ENCODE assay signal across 8 cellular contexts in the genomic region with DNA sequence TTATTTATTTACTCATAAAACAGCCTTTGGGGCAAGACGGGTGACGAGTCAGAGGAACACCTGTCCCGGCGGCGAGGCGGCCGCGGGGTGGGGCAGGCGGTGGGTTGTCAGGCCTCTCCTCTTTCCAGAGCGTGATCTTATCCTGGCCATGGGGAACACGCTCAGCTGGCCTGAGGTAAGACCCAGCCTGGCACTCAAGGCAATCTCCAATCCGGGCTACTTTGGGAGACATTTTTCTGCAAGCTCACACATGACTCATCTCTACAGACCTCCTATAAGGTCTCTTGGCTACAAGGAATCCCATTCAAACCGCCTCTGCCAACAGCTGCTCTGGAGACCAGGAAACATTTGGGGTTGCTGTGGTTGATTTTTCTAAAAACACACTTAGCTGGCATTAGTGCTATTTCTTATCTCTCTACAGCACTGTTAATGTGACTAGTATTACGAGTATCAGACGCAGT. TPM values are rescaled to one million over a fixed set of nuclear protein-coding genes. Genes with fewer than 3 reads are reported as not detected.
DNase-seq lines count a peak whose midpoint lies in the region; ATAC-seq, FAIRE-seq and TF ChIP-seq lines count a peak whose summit lies in the region.

No MANE protein-coding gene starts in this region.

- H2AFZ ChIP-seq in Karpas-422 (ENCODE audit: low read length), result no peak overlapping the region

- peak overlapping the region; percentile 63 for H3K4me3 Mint-ChIP-seq in activated T-cell treated with anti-CD3 and anti-CD28 coated beads, Interleukin-2, amount 50 U/mL, for 4 hours

- no peaks in the 10 kb centered on the region for H3K9me3 ChIP-seq in Karpas-422 (ENCODE audit: low read length)

- H3K9ac ChIP-seq in Karpas-422 (ENCODE audit: low read length), result no peak overlapping the region

- H4K20me1 ChIP-seq in Karpas-422 (ENCODE audit: insufficient read depth, low read depth, low read length), result peaks cover 61% of the 10 kb centered on the region

- no peaks in the 10 kb centered on the region for H3K9me2 ChIP-seq in Karpas-422 (replicated peaks; ENCODE audit: insufficient read depth, low read length)

- no peak overlapping the region for H3K27ac ChIP-seq in Karpas-422 (ENCODE audit: low read length)

- H3K4me1 Mint-ChIP-seq in activated T-cell treated with anti-CD3 and anti-CD28 coated beads, Interleukin-2, amount 50 U/mL, for 4 hours (ENCODE audit: low read depth), result peaks cover 90% of the 10 kb centered on the region

- peaks cover 14% of the 10 kb centered on the region for H3K36me3 Mint-ChIP-seq in activated T-cell treated with anti-CD3 and anti-CD28 coated beads, Interleukin-2, amount 50 U/mL, for 4 hours (ENCODE audit: insufficient read depth)

- H3K4me3 ChIP-seq in GM08714 (ENCODE audit: low read length), result peak overlapping the region; percentile 21; the same call in 1 of the 2 replicates
- H3K4me3 ChIP-seq in foreskin fibroblast (ENCODE audit: low read depth in 1 of 2, low read length in 2 of 2), result no peak overlapping the region
- no peak overlapping the region for H3K4me3 ChIP-seq in skeletal muscle cell (ENCODE audit: low read depth, low read length)
- H3K4me3 ChIP-seq in Karpas-422 (ENCODE audit: low read length), result no peak overlapping the region

- no peaks in the 10 kb centered on the region for H3K79me2 ChIP-seq in Karpas-422 (ENCODE audit: low read length)

- no peak overlapping the region for H3K4me2 ChIP-seq in Karpas-422 (ENCODE audit: low read depth, low read length, poor library complexity, severe bottlenecking)

- no peaks in the 10 kb centered on the region for H3K36me3 ChIP-seq in Karpas-422 (ENCODE audit: insufficient read depth, low read length)

- H3K4me1 ChIP-seq in Karpas-422 (ENCODE audit: low read length), result peaks cover 33% of the 10 kb centered on the region

- no peaks in the 10 kb centered on the region for H3K27me3 Mint-ChIP-seq in activated T-cell treated with anti-CD3 and anti-CD28 coated beads, Interleukin-2, amount 50 U/mL, for 4 hours (ENCODE audit: low read depth)

- DNase-seq in NCI-H69 (lab: John Stamatoyannopoulos, UW), result peak; percentile 50
- DNase-seq in activated T-cell treated with anti-CD3 and anti-CD28 coated beads, Interleukin-2, amount 50 U/mL, for 4 hours, result no peak
- DNase-seq in foreskin fibroblast, result peak; percentile 76 to 82
- peak; percentile 85 for DNase-seq in skeletal muscle cell (ENCODE audit: low read depth)
- no peak for DNase-seq in frontal cortex (ENCODE audit: low spot score in 2 of 2)
- no peak for DNase-seq in Karpas-422

- no peaks in the 10 kb centered on the region for H3K27me3 ChIP-seq in Karpas-422 (ENCODE audit: low read length)

- FAIRE-seq in frontal cortex (lab: Jason Lieb, UNC), result no peak

- H3K9me3 Mint-ChIP-seq in activated T-cell treated with anti-CD3 and anti-CD28 coated beads, Interleukin-2, amount 50 U/mL, for 4 hours, result no peaks in the 10 kb centered on the region

- no peak for TF ChIP-seq CTCF in foreskin fibroblast (IDR thresholded peaks at IDR 0.05; ENCODE audit: low read depth, low read length)

- ATAC-seq in activated T-cell treated with anti-CD3 and anti-CD28 coated beads, Interleukin-2, amount 50 U/mL, for 4 hours, result peak; percentile 4 to 6
- no peak for ATAC-seq in HG03139 (IDR thresholded peaks at IDR 0.05; ENCODE audit: unreplicated experiment)

RNA-seq across cellular contexts. Expression of a gene that starts 6.2 kb away (rescaled TPM):
- 100 to 1,000 TPM; 106 to 120 (median 111) TPM for total RNA-seq in activated T-cell treated with anti-CD3 and anti-CD28 coated beads, Interleukin-2, amount 50 U/mL, for 4 hours
- 28.1 TPM for total RNA-seq in frontal cortex
- total RNA-seq in Karpas-422 (2014; rRNA removed; shearing (Covaris generic); ENCODE audit: low replicate concordance), result 6.1 and 9.6 TPM in 2 replicates

Comparison
In these comparisons a context has a peak if more than half of its experiments do, and no peak if none do; other contexts are left out.
1. DNase-seq: peak in NCI-H69 (single experiment), foreskin fibroblast (2 of 2) and skeletal muscle cell (single experiment); none in activated T-cell treated with anti-CD3 and anti-CD28 coated beads, Interleukin-2, amount 50 U/mL, for 4 hours (single experiment), frontal cortex (0 of 2) and Karpas-422 (single experiment).